In the genomic region with DNA sequence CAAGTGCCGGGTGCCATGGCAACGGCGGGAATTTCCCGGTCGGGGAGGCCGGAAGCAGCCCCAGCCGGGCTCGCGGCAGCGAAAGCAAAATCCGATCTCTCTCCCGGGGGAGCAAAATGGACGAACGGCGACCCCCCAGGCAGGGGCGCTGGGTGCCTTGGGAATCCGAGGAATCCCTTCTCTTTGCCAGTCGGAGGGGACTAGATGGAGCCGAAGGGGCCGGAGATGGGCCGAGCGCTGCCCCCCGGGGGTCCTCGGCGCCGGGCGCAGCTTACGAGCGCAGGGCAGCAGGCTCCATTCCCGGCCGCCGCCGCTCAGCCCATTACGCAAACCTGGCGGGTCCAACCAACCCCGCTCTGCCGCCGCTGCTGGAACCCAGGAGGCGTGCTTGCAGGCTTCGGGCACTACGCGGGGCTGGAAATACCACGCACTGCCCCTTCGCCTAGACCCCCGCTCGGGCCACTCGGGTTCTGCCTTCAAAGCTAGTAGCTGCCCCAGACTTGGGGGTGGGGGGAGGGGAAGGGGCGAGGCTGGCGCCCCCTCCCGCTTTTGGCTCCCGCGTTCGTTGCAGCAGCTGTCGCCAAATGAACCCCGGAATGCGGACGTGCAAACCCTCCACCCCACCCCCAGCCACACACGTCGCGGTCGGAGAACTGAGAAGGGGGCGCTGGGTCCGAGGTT, we compare ENCODE assay signal across 8 cellular contexts. TPM values are rescaled to one million over a fixed set of nuclear protein-coding genes. Genes with fewer than 3 reads are reported as not detected.
DNase-seq lines count a peak whose midpoint lies in the region; ATAC-seq and TF ChIP-seq lines count a peak whose summit lies in the region.
"Not testable (repeated sequence)": the region's sequence is repeated elsewhere in the genome, so short reads cannot be mapped to it uniquely, and the experiment has no call there.

No MANE protein-coding gene starts in this region.

- H2AFZ ChIP-seq in parathyroid adenoma = peak overlapping the region; percentile 69

- peak overlapping the region; percentile 56 for H3K4me3 ChIP-seq in HUES64 (ENCODE audit: low read length)
- peak overlapping the region; percentile 57 for H3K4me3 ChIP-seq in parathyroid adenoma (ENCODE audit: low read depth, low read length)

- not testable (repeated sequence) for H3K4me1 Mint-ChIP-seq in immature natural killer cell; stimulated activated memory B cell treated with anti-CD40 and anti-IgM and Interleukin-4, amounts not matched to agents 10 μg/mL and 1 μg/mL and 100 μg/mL, for 72 hours

- H3K27me3 Mint-ChIP-seq in immature natural killer cell (ENCODE audit: low read depth in 3 of 3); stimulated activated memory B cell treated with anti-CD40 and anti-IgM and Interleukin-4, amounts not matched to agents 10 μg/mL and 1 μg/mL and 100 μg/mL, for 72 hours: not testable (repeated sequence)

- H3K9me3 ChIP-seq in HUES64 (ENCODE audit: insufficient read depth, low read depth, low read length); parathyroid adenoma (ENCODE audit: control insufficient read depth, low read length): not testable (repeated sequence)

- 2% methylated on average over 20 of the region's 63 CpGs for WGBS in HUES64

- H3K36me3 Mint-ChIP-seq in immature natural killer cell; stimulated activated memory B cell treated with anti-CD40 and anti-IgM and Interleukin-4, amounts not matched to agents 10 μg/mL and 1 μg/mL and 100 μg/mL, for 72 hours: not testable (repeated sequence)

- not testable (repeated sequence) for TF ChIP-seq CTCF in parathyroid adenoma (IDR thresholded peaks at IDR 0.05)

- H3K9me3 Mint-ChIP-seq in immature natural killer cell; stimulated activated memory B cell treated with anti-CD40 and anti-IgM and Interleukin-4, amounts not matched to agents 10 μg/mL and 1 μg/mL and 100 μg/mL, for 72 hours: not testable (repeated sequence)

- peak overlapping the region; percentile 69 for H3K9ac ChIP-seq in HUES64 (ENCODE audit: low read depth, low read length)
- not testable (repeated sequence) for H3K9ac ChIP-seq in parathyroid adenoma

- peak overlapping the region; percentile 50 for H3K4me2 ChIP-seq in parathyroid adenoma (ENCODE audit: low read length)

- peak overlapping the region in 5 of 6 donors; percentile 43 to 97 (median 78) for H3K27ac Mint-ChIP-seq in immature natural killer cell
- H3K27ac Mint-ChIP-seq in stimulated activated memory B cell treated with anti-CD40 and anti-IgM and Interleukin-4, amounts not matched to agents 10 μg/mL and 1 μg/mL and 100 μg/mL, for 72 hours = peak overlapping the region; percentile 85

- not testable (repeated sequence) for H3K36me3 ChIP-seq in HUES64 (ENCODE audit: insufficient read depth, low read length); parathyroid adenoma (ENCODE audit: control insufficient read depth, insufficient read depth, low read length)

- DNase-seq in CD1c-positive myeloid dendritic cell (ENCODE audit: extremely low spot score) (peak; percentile 12), T-helper 1 cell (peak in 3 of 5 donors; percentile 26 to 33 (median 26)), immature natural killer cell (peak; percentile 63 to 67 (median 66))
- DNase-seq in activated T-helper 1 cell treated with anti-CD3 and anti-CD28 coated beads, Interleukin-2, amount 50 U/mL, for 16 hours (ENCODE audit: low read depth in 1 of 2, low spot score in 1 of 2) = peak; percentile 4 to 10
- peak; percentile 28 for DNase-seq in effector CD8-positive, alpha-beta T cell (lab: John Stamatoyannopoulos, UW)

- H3K27ac ChIP-seq in HUES64 (ENCODE audit: low read depth, low read length) (peak overlapping the region; percentile 64; the same call in 1 of the 2 replicates), parathyroid adenoma (peak overlapping the region; percentile 66)

- ATAC-seq in stimulated activated memory B cell treated with anti-CD40 and anti-IgM and Interleukin-4, amounts not matched to agents 10 μg/mL and 1 μg/mL and 100 μg/mL, for 72 hours = not testable (repeated sequence)

- H3K4me3 Mint-ChIP-seq in immature natural killer cell = peak overlapping the region; percentile 57 to 85 (median 80)
- H3K4me3 Mint-ChIP-seq in stimulated activated memory B cell treated with anti-CD40 and anti-IgM and Interleukin-4, amounts not matched to agents 10 μg/mL and 1 μg/mL and 100 μg/mL, for 72 hours = peak overlapping the region; percentile 76

- H3K27me3 ChIP-seq in HUES64 (ENCODE audit: insufficient read depth, low read length); parathyroid adenoma (ENCODE audit: control insufficient read depth, insufficient read depth, low read length): not testable (repeated sequence)

- H3K4me1 ChIP-seq in HUES64 (ENCODE audit: insufficient read depth, low read length); parathyroid adenoma: not testable (repeated sequence)

- H3K79me2 ChIP-seq in parathyroid adenoma = not testable (repeated sequence)

RNA-seq across cellular contexts. Expression of a gene that starts 24.1 kb away (rescaled TPM):
- not detected for polyA plus RNA-seq in HUES64 (2013, experiment 1 of 2)
- polyA plus RNA-seq in HUES64 (2013, experiment 2 of 2) = not detected
- under 1 TPM in 2 of 3 donors, not detected in 1; 0.12 to 0.24 TPM for polyA plus RNA-seq in immature natural killer cell

Comparison
In these comparisons a context has a peak if more than half of its experiments do, and no peak if none do; other contexts are left out.
1. DNase-seq: peak in every context shown above with its lines; median percentile 66 in immature natural killer cell; 28 in effector CD8-positive, alpha-beta T cell; 26 in T-helper 1 cell; 12 in CD1c-positive myeloid dendritic cell; 7 in activated T-helper 1 cell treated with anti-CD3 and anti-CD28 coated beads, Interleukin-2, amount 50 U/mL, for 16 hours.